Comparison of ENCODE assay signal across 12 cellular contexts in the genomic region with DNA sequence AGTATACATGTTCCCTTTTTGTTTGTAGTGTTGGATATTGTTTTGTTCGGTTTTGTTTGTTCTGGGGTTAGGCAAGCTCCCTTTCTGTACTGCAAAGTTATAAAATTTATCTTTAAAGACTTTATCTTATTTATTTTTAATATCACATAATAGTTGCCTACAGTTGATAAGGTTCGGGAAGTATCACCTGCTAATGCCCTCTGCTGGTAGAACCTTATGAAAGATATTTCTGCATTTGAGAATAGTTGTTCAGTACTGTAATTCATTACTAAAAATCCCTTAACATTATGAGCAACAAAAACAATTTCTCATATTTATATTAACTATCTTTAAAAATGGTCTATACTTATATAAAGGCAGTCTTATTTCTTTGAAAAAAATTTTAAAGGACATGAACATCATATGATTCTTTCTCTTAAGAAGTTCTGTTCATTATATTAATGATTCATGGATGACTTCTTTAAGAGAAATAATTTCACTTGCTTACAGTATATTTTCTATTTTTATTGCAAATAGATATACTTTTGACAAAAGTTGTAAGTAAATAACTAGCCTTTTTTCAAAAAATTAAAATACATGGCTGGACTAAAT.
A peak's percentile ranks its signal among the peaks of the same experiment; 100 is the strongest.
DNase-seq lines count a peak whose midpoint lies in the region; ATAC-seq and TF ChIP-seq lines count a peak whose summit lies in the region.
"Had no signal": no experiment of that assay in that cellular context is flagged by ENCODE, and none has a peak within 500 bp of the region (broad histone marks: within the 10 kb centered on the region; RNA-seq: fewer than 3 reads in every experiment).

No MANE protein-coding gene starts in this region.

- H3K4me1 ChIP-seq in mammary epithelial cell (ENCODE audit: insufficient read depth, low read length) (no peaks in the 10 kb centered on the region), OCI-LY3 (ENCODE audit: low read length) (no peaks in the 10 kb centered on the region), upper lobe of right lung (no peaks in the 10 kb centered on the region)

- no peak overlapping the region for H3K9ac ChIP-seq in mammary epithelial cell (ENCODE audit: insufficient read depth, low read length)
- no peak overlapping the region for H3K9ac ChIP-seq in OCI-LY3 (ENCODE audit: low read length)

- no peaks in the 10 kb centered on the region for H3K9me3 Mint-ChIP-seq in MCF 10A (ENCODE audit: unreplicated experiment)
- no peaks in the 10 kb centered on the region for H3K9me3 Mint-ChIP-seq in T-helper 2 cell treated with Interferon-gamma antibody and Interleukin-4, amounts not matched to agents 5 μg/mL and 100 μg/mL, for 36 hours
- H3K9me3 Mint-ChIP-seq in activated CD4-positive, alpha-beta memory T cell treated with anti-CD3 and anti-CD28 coated beads for 36 hours, result peaks cover 2% of the 10 kb centered on the region
- H3K9me3 Mint-ChIP-seq: CD14-positive monocyte had no signal

- TF ChIP-seq CTCF in MCF 10A (IDR thresholded peaks at IDR 0.05; ENCODE audit: unreplicated experiment) (peak; percentile 44), mammary epithelial cell (conservative IDR thresholded peaks at IDR 0.05 in 1 of 2, IDR thresholded peaks at IDR 0.05 in 1 of 2; ENCODE audit: extremely low read depth in 1 of 2, insufficient read depth in 1 of 2, low read depth in 1 of 2, low read length in 2 of 2) (peak in 1 of 2 donors; percentile 30), OCI-LY3 (IDR thresholded peaks at IDR 0.05; ENCODE audit: low read depth, low read length) (peak; percentile 55), epithelial cell of proximal tubule (conservative IDR thresholded peaks at IDR 0.05; ENCODE audit: low read depth, low read length) (peak; percentile 61), upper lobe of right lung (IDR thresholded peaks at IDR 0.05) (peak; percentile 29)

- in situ Hi-C loops in mammary epithelial cell (cut with MboI; ENCODE audit: low sequenced_read_pairs in 2 of 2), result no loop called here

- POLR2A ChIA-PET in MCF 10A (lab: Yijun Ruan, JAX), result no interaction called here
- POLR2A ChIA-PET in activated CD4-positive, alpha-beta memory T cell treated with anti-CD3 and anti-CD28 coated beads for 36 hours (lab: Charles Lee), result no interaction called here

- H3K36me3 Mint-ChIP-seq in MCF 10A (ENCODE audit: insufficient read depth, unreplicated experiment), result no peaks in the 10 kb centered on the region
- no peaks in the 10 kb centered on the region for H3K36me3 Mint-ChIP-seq in T-helper 2 cell treated with Interferon-gamma antibody and Interleukin-4, amounts not matched to agents 5 μg/mL and 100 μg/mL, for 36 hours (ENCODE audit: low read depth)
- H3K36me3 Mint-ChIP-seq in activated CD4-positive, alpha-beta memory T cell treated with anti-CD3 and anti-CD28 coated beads for 36 hours, result no peaks in the 10 kb centered on the region
- H3K36me3 Mint-ChIP-seq: activated CD8-positive, alpha-beta memory T cell treated with anti-CD3 and anti-CD28 coated beads, Interleukin-2, amount 10 ng/mL, durations not matched to agents 7 days and 5 days; CD14-positive monocyte had no signal

- WGBS in mammary epithelial cell (ENCODE audit: low coverage, missing lambda C conversion rate), result 24% methylated on average over 2 of the region's 2 CpGs

- H3K9me3 ChIP-seq in mammary epithelial cell (replicated peaks; ENCODE audit: insufficient read depth, low read length) (peaks cover 6% of the 10 kb centered on the region), OCI-LY3 (ENCODE audit: insufficient read depth, low read length) (no peaks in the 10 kb centered on the region), upper lobe of right lung (no peaks in the 10 kb centered on the region)
- H3K9me3 ChIP-seq: neutrophil had no signal

- no peak overlapping the region for H3K27ac ChIP-seq in mammary epithelial cell (ENCODE audit: insufficient read depth, low read depth, low read length)
- H3K27ac ChIP-seq in OCI-LY3 (ENCODE audit: low read length), result no peak overlapping the region
- no peak overlapping the region for H3K27ac ChIP-seq in upper lobe of right lung
- H3K27ac ChIP-seq: cardiac muscle cell, neutrophil had no signal

- H3K4me3 Mint-ChIP-seq in MCF 10A (ENCODE audit: unreplicated experiment), result no peak overlapping the region
- H3K4me3 Mint-ChIP-seq in T-helper 2 cell treated with Interferon-gamma antibody and Interleukin-4, amounts not matched to agents 5 μg/mL and 100 μg/mL, for 36 hours, result no peak overlapping the region
- no peak overlapping the region for H3K4me3 Mint-ChIP-seq in activated CD4-positive, alpha-beta memory T cell treated with anti-CD3 and anti-CD28 coated beads for 36 hours
- H3K4me3 Mint-ChIP-seq: activated CD8-positive, alpha-beta memory T cell treated with anti-CD3 and anti-CD28 coated beads, Interleukin-2, amount 10 ng/mL, durations not matched to agents 7 days and 5 days; CD14-positive monocyte had no signal

- H3K36me3 ChIP-seq in mammary epithelial cell (ENCODE audit: insufficient read depth, low read length) (no peaks in the 10 kb centered on the region), OCI-LY3 (replicated peaks; ENCODE audit: low read depth, low read length) (no peaks in the 10 kb centered on the region), upper lobe of right lung (no peaks in the 10 kb centered on the region)
- H3K36me3 ChIP-seq: cardiac muscle cell, neutrophil had no signal

- no peaks in the 10 kb centered on the region for H3K27me3 Mint-ChIP-seq in MCF 10A (ENCODE audit: insufficient read depth, unreplicated experiment)
- H3K27me3 Mint-ChIP-seq in T-helper 2 cell treated with Interferon-gamma antibody and Interleukin-4, amounts not matched to agents 5 μg/mL and 100 μg/mL, for 36 hours (ENCODE audit: low read depth), result no peaks in the 10 kb centered on the region
- no peaks in the 10 kb centered on the region for H3K27me3 Mint-ChIP-seq in activated CD4-positive, alpha-beta memory T cell treated with anti-CD3 and anti-CD28 coated beads for 36 hours
- H3K27me3 Mint-ChIP-seq: activated CD8-positive, alpha-beta memory T cell treated with anti-CD3 and anti-CD28 coated beads, Interleukin-2, amount 10 ng/mL, durations not matched to agents 7 days and 5 days had no signal

- H3K79me2 ChIP-seq in mammary epithelial cell (ENCODE audit: insufficient read depth, low read length), result no peaks in the 10 kb centered on the region
- H3K79me2 ChIP-seq in OCI-LY3 (ENCODE audit: low read length), result no peaks in the 10 kb centered on the region

- no peak overlapping the region for H3K4me2 ChIP-seq in mammary epithelial cell (ENCODE audit: insufficient read depth, low read depth, low read length)
- no peak overlapping the region for H3K4me2 ChIP-seq in OCI-LY3 (ENCODE audit: low read length)

- no peak overlapping the region for H3K27ac Mint-ChIP-seq in MCF 10A (ENCODE audit: low read depth, unreplicated experiment)
- H3K27ac Mint-ChIP-seq in T-helper 2 cell treated with Interferon-gamma antibody and Interleukin-4, amounts not matched to agents 5 μg/mL and 100 μg/mL, for 36 hours, result no peak overlapping the region
- no peak overlapping the region for H3K27ac Mint-ChIP-seq in activated CD4-positive, alpha-beta memory T cell treated with anti-CD3 and anti-CD28 coated beads for 36 hours
- H3K27ac Mint-ChIP-seq: activated CD8-positive, alpha-beta memory T cell treated with anti-CD3 and anti-CD28 coated beads, Interleukin-2, amount 10 ng/mL, durations not matched to agents 7 days and 5 days; CD14-positive monocyte had no signal

- dilution Hi-C loops in mammary epithelial cell (cut with HindIII; ENCODE audit: low sequenced_read_pairs), result loop anchor here (10.0 kb wide), 1 partner anchor 87 kb away; no protein-coding TSS in a partner anchor

- peak; percentile 26 for DNase-seq in MCF 10A (ENCODE audit: unreplicated experiment)
- no peak for DNase-seq in mammary epithelial cell
- DNase-seq in epithelial cell of proximal tubule (ENCODE audit: low read depth), result no peak
- no peak for DNase-seq in upper lobe of right lung
- DNase-seq in T-helper 2 cell treated with Interferon-gamma antibody and Interleukin-4, amounts not matched to agents 5 μg/mL and 100 μg/mL, for 36 hours (ENCODE audit: low spot score), result no peak
- DNase-seq in activated CD4-positive, alpha-beta memory T cell treated with anti-CD3 and anti-CD28 coated beads for 36 hours, result no peak
- no peak for DNase-seq in NCI-H774 (lab: John Stamatoyannopoulos, UW)
- DNase-seq: activated CD8-positive, alpha-beta memory T cell treated with anti-CD3 and anti-CD28 coated beads, Interleukin-2, amount 10 ng/mL, durations not matched to agents 7 days and 5 days had no signal

- ATAC-seq in upper lobe of right lung, result no peak
- ATAC-seq: activated CD8-positive, alpha-beta memory T cell treated with anti-CD3 and anti-CD28 coated beads, Interleukin-2, amount 10 ng/mL, durations not matched to agents 7 days and 5 days had no signal

- intact Hi-C loops in MCF 10A (cut with micrococcal nuclease) (loop anchor here (1.0 to 5.0 kb wide), 2 partner anchors 475 to 894 kb away; no protein-coding TSS in a partner anchor), mammary epithelial cell (cut with micrococcal nuclease) (no loop called here), upper lobe of right lung (cut with DNase I) (no loop called here)
- intact Hi-C loops in activated CD4-positive, alpha-beta memory T cell treated with anti-CD3 and anti-CD28 coated beads for 36 hours (cut with micrococcal nuclease), result no loop called here

- no peaks in the 10 kb centered on the region for H3K27me3 ChIP-seq in mammary epithelial cell (ENCODE audit: insufficient read depth, low read length)
- no peaks in the 10 kb centered on the region for H3K27me3 ChIP-seq in OCI-LY3 (ENCODE audit: low read depth, low read length)
- no peaks in the 10 kb centered on the region for H3K27me3 ChIP-seq in upper lobe of right lung
- H3K27me3 ChIP-seq: cardiac muscle cell, neutrophil had no signal

- H3K4me1 Mint-ChIP-seq in MCF 10A (ENCODE audit: insufficient read depth, unreplicated experiment), result no peaks in the 10 kb centered on the region
- H3K4me1 Mint-ChIP-seq in T-helper 2 cell treated with Interferon-gamma antibody and Interleukin-4, amounts not matched to agents 5 μg/mL and 100 μg/mL, for 36 hours (ENCODE audit: low read depth), result no peaks in the 10 kb centered on the region
- H3K4me1 Mint-ChIP-seq in activated CD4-positive, alpha-beta memory T cell treated with anti-CD3 and anti-CD28 coated beads for 36 hours (ENCODE audit: low read depth), result no peaks in the 10 kb centered on the region
- H3K4me1 Mint-ChIP-seq: activated CD8-positive, alpha-beta memory T cell treated with anti-CD3 and anti-CD28 coated beads, Interleukin-2, amount 10 ng/mL, durations not matched to agents 7 days and 5 days; CD14-positive monocyte had no signal

- CTCF ChIA-PET in MCF 10A (lab: Yijun Ruan, JAX), result interaction anchor here (0.6 to 1.7 kb wide), 11 partner anchors 9 to 1947 kb away, joined by 3 to 9 read pairs (median 5); no protein-coding TSS in a partner anchor
- CTCF ChIA-PET in mammary epithelial cell (lab: Charles Lee; ENCODE audit: low non-redundant PET), result no interaction called here
- CTCF ChIA-PET in activated CD4-positive, alpha-beta memory T cell treated with anti-CD3 and anti-CD28 coated beads for 36 hours (lab: Charles Lee), result no interaction called here

- no peak overlapping the region for H2AFZ ChIP-seq in mammary epithelial cell (ENCODE audit: low read depth, low read length)
- no peak overlapping the region for H2AFZ ChIP-seq in OCI-LY3 (ENCODE audit: low read depth, low read length)

- BruUV-seq in MCF 10A (replicated peaks; lab: Mats Ljungman, UMichigan) (no TSS peak), mammary epithelial cell (replicated peaks; lab: Mats Ljungman, UMichigan) (no TSS peak)

- H4K20me1 ChIP-seq in mammary epithelial cell (ENCODE audit: insufficient read depth, low read length), result no peaks in the 10 kb centered on the region
- no peaks in the 10 kb centered on the region for H4K20me1 ChIP-seq in OCI-LY3 (ENCODE audit: insufficient read depth, low read length)

- H3K4me3 ChIP-seq in mammary epithelial cell (replicated peaks in 1 of 3; ENCODE audit: insufficient read depth in 1 of 3, low read depth in 2 of 3, low read length in 3 of 3) (no peak overlapping the region), OCI-LY3 (ENCODE audit: low read length) (no peak overlapping the region), epithelial cell of proximal tubule (ENCODE audit: low read depth, low read length) (no peak overlapping the region), upper lobe of right lung (no peak overlapping the region)
- H3K4me3 ChIP-seq: cardiac muscle cell had no signal
